ENCODE assay signal across 17 cellular contexts in the genomic region with DNA sequence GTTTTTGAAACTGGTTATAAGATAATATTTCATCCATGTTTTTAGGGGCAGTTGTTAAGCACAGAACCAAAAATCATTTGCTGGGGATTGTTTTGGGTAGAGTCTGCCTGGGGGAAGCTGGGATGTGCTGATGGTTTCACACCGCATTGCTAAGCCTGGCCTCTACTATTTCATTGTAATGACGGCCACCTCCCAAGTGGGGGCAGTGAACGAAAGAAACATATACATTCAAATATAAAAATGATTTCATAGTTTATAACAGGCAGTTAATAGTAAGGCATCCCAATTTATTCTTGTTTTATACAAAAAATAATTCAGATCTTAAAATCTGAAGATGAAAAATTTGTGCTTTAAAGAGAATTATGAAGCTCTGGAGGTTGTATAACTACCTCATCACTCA.
DNase-seq lines count a peak whose midpoint lies in the region; ATAC-seq and TF ChIP-seq lines count a peak whose summit lies in the region.
"Had no signal": no experiment of that assay in that cellular context is flagged by ENCODE, and none has a peak within 500 bp of the region (broad histone marks: within the 10 kb centered on the region; RNA-seq: fewer than 3 reads in every experiment).

No MANE protein-coding gene starts in this region.

- H3K9me3 ChIP-seq in A673 (ENCODE audit: low read depth, low read length, poor library complexity, severe bottlenecking) (no peaks in the 10 kb centered on the region), OCI-LY1 (ENCODE audit: low read length) (no peaks in the 10 kb centered on the region)
- H3K9me3 ChIP-seq: upper lobe of right lung had no signal

- CTCF ChIA-PET in A673 (lab: Charles Lee): no interaction called here

- intact Hi-C loops in A673 (cut with micrococcal nuclease; ENCODE audit: unreplicated experiment): no loop called here
- intact Hi-C loops in natural killer cell (cut with micrococcal nuclease): no loop called here

- no peaks in the 10 kb centered on the region for H3F3A ChIP-seq in OCI-LY1 (ENCODE audit: insufficient read depth, low read length)

- ATAC-seq in GM18867 (IDR thresholded peaks at IDR 0.05; ENCODE audit: unreplicated experiment) (peak; percentile 39), natural killer cell (no peak), HG03175 (IDR thresholded peaks at IDR 0.05; ENCODE audit: unreplicated experiment) (no peak)
- ATAC-seq: stimulated activated naive CD8-positive, alpha-beta T cell treated with anti-CD3 and anti-CD28 coated beads, Interleukin-15, amount 100 ng/mL, for 72 hours had no signal

- TF ChIP-seq CTCF in A673 (conservative IDR thresholded peaks at IDR 0.05; ENCODE audit: low read depth, low read length) (peak; percentile 55), OCI-LY1 (IDR thresholded peaks at IDR 0.05; ENCODE audit: low read length) (peak; percentile 37; the same call in 1 of the 2 replicates), glutamatergic neuron (IDR thresholded peaks at IDR 0.05; ENCODE audit: partially characterized antibody, unreplicated experiment) (peak; percentile 14), natural killer cell (IDR thresholded peaks at IDR 0.05) (no peak)

- no peak overlapping the region for H3K4me2 ChIP-seq in OCI-LY1 (ENCODE audit: low read length)

- no peaks in the 10 kb centered on the region for H3K9me2 ChIP-seq in OCI-LY1 (ENCODE audit: low read depth, low read length)

- H4K20me1 ChIP-seq in OCI-LY1 (ENCODE audit: insufficient read depth, low read length): no peaks in the 10 kb centered on the region

- peaks cover 2% of the 10 kb centered on the region for H3K9me3 Mint-ChIP-seq in glutamatergic neuron (ENCODE audit: unreplicated experiment)
- peaks cover 2 to 5% of the 10 kb centered on the region in 2 donors for H3K9me3 Mint-ChIP-seq in natural killer cell
- H3K9me3 Mint-ChIP-seq: nephron; stimulated activated naive CD8-positive, alpha-beta T cell treated with anti-CD3 and anti-CD28 coated beads, Interleukin-15, amount 100 ng/mL, for 72 hours had no signal

- H3K27me3 Mint-ChIP-seq in glutamatergic neuron (ENCODE audit: unreplicated experiment) (no peaks in the 10 kb centered on the region), natural killer cell (ENCODE audit: low read depth in 2 of 2) (no peaks in the 10 kb centered on the region)
- H3K27me3 Mint-ChIP-seq: stimulated activated naive CD8-positive, alpha-beta T cell treated with anti-CD3 and anti-CD28 coated beads, Interleukin-15, amount 100 ng/mL, for 72 hours had no signal

- H3K79me2 ChIP-seq in OCI-LY1 (ENCODE audit: insufficient read depth, low read length): no peaks in the 10 kb centered on the region

- BruUV-seq in A673 (replicated peaks; lab: Mats Ljungman, UMichigan): no TSS peak

- DNase-seq in A673 (ENCODE audit: low spot score) (peak; percentile 19), glutamatergic neuron (no peak), natural killer cell (no peak), NCI-H2171 (lab: John Stamatoyannopoulos, UW) (no peak), amniotic stem cell (lab: John Stamatoyannopoulos, UW) (no peak)
- DNase-seq: ACHN; activated naive CD4-positive, alpha-beta T cell treated with Interleukin-2 at 50 U/mL for 16 hours; NCI-H1417; NK-92 treated with Interleukin-12 subunit alpha and Interleukin-12 subunit beta, amount 100 ng/mL, for 24 hours; SHP77; stimulated activated naive CD8-positive, alpha-beta T cell treated with anti-CD3 and anti-CD28 coated beads, Interleukin-15, amount 100 ng/mL, for 72 hours; upper lobe of right lung had no signal

- H2AFZ ChIP-seq in OCI-LY1 (ENCODE audit: low read length): no peak overlapping the region

- no peak overlapping the region for H3K27ac ChIP-seq in A673 (ENCODE audit: low read depth, low read length, poor library complexity, severe bottlenecking)
- no peak overlapping the region for H3K27ac ChIP-seq in OCI-LY1 (ENCODE audit: low read depth, low read length, poor library complexity, severe bottlenecking)
- H3K27ac ChIP-seq: epithelial cell of prostate, upper lobe of right lung had no signal

- H3K9ac ChIP-seq in OCI-LY1 (ENCODE audit: low read length): no peak overlapping the region

- H3K36me3 Mint-ChIP-seq in glutamatergic neuron (ENCODE audit: unreplicated experiment) (no peaks in the 10 kb centered on the region), natural killer cell (no peaks in the 10 kb centered on the region)

- H3K4me1 Mint-ChIP-seq in glutamatergic neuron (ENCODE audit: low read depth, unreplicated experiment) (peaks cover 2% of the 10 kb centered on the region), natural killer cell (no peaks in the 10 kb centered on the region)
- H3K4me1 Mint-ChIP-seq: nephron; stimulated activated naive CD8-positive, alpha-beta T cell treated with anti-CD3 and anti-CD28 coated beads, Interleukin-15, amount 100 ng/mL, for 72 hours had no signal

- POLR2A ChIA-PET in A673 (lab: Charles Lee; ENCODE audit: low non-redundant PET): no interaction called here

- H3K4me3 Mint-ChIP-seq in glutamatergic neuron (ENCODE audit: unreplicated experiment) (no peak overlapping the region), natural killer cell (no peak overlapping the region)
- H3K4me3 Mint-ChIP-seq: nephron; stimulated activated naive CD8-positive, alpha-beta T cell treated with anti-CD3 and anti-CD28 coated beads, Interleukin-15, amount 100 ng/mL, for 72 hours had no signal

- H3K4me1 ChIP-seq in A673 (ENCODE audit: insufficient read depth, low read length, poor library complexity, severe bottlenecking): no peaks in the 10 kb centered on the region
- H3K4me1 ChIP-seq in OCI-LY1 (ENCODE audit: insufficient read depth, low read length, severe bottlenecking): no peaks in the 10 kb centered on the region
- H3K4me1 ChIP-seq: upper lobe of right lung had no signal

- no peaks in the 10 kb centered on the region for H3K27me3 ChIP-seq in A673 (replicated peaks; ENCODE audit: insufficient read depth, low read depth, low read length, poor library complexity)
- H3K27me3 ChIP-seq in OCI-LY1 (ENCODE audit: insufficient read depth, low read length): no peaks in the 10 kb centered on the region
- H3K27me3 ChIP-seq: upper lobe of right lung had no signal

- no peaks in the 10 kb centered on the region for H3K36me3 ChIP-seq in A673 (ENCODE audit: insufficient read depth, low read length, poor library complexity, severe bottlenecking)
- H3K36me3 ChIP-seq in OCI-LY1 (ENCODE audit: insufficient read depth, low read length): no peaks in the 10 kb centered on the region
- H3K36me3 ChIP-seq: upper lobe of right lung had no signal

- H3K4me3 ChIP-seq in A673 (ENCODE audit: low read depth, low read length, poor library complexity, severe bottlenecking): no peak overlapping the region
- no peak overlapping the region for H3K4me3 ChIP-seq in OCI-LY1 (ENCODE audit: low read depth, low read length, poor library complexity, severe bottlenecking)
- H3K4me3 ChIP-seq: upper lobe of right lung had no signal

- H3K27ac Mint-ChIP-seq in glutamatergic neuron (ENCODE audit: unreplicated experiment) (no peak overlapping the region), natural killer cell (no peak overlapping the region)
- H3K27ac Mint-ChIP-seq: nephron; stimulated activated naive CD8-positive, alpha-beta T cell treated with anti-CD3 and anti-CD28 coated beads, Interleukin-15, amount 100 ng/mL, for 72 hours had no signal
